ENCODE assay signal across 8 cellular contexts in genomic region chr10:112471878-112472487, GRCh38. TPM values are rescaled to one million over a fixed set of nuclear protein-coding genes. Genes with fewer than 3 reads are reported as not detected.
DNase-seq lines count a peak whose midpoint lies in the region; ATAC-seq and TF ChIP-seq lines count a peak whose summit lies in the region.
"Had no signal": no experiment of that assay in that cellular context is flagged by ENCODE, and none has a peak within 500 bp of the region (broad histone marks: within the 10 kb centered on the region; RNA-seq: fewer than 3 reads in every experiment).

No MANE protein-coding gene starts in this region.

- H3K4me3 Mint-ChIP-seq in neural crest cell = no peak overlapping the region
- H3K4me3 Mint-ChIP-seq: activated T-cell treated with anti-CD3 and anti-CD28 coated beads, Interleukin-2, amount 50 U/mL, for 4 hours had no signal

- H3K9me3 Mint-ChIP-seq in neural crest cell = no peaks in the 10 kb centered on the region
- H3K9me3 Mint-ChIP-seq: activated T-cell treated with anti-CD3 and anti-CD28 coated beads, Interleukin-2, amount 50 U/mL, for 4 hours had no signal

- H3K4me1 Mint-ChIP-seq in neural crest cell = peaks cover 13% of the 10 kb centered on the region

- DNase-seq in G401 (ENCODE audit: low spot score) (peak; percentile 64), KBM-7 (peak; percentile 60), SKM-1 (lab: John Stamatoyannopoulos, UW; ENCODE audit: unreplicated experiment) (peak; percentile 50), fibroblast of gingiva (ENCODE audit: low read depth) (peak; percentile 48), neural crest cell (ENCODE audit: low read depth, low spot score) (no peak)
- DNase-seq: activated T-cell treated with anti-CD3 and anti-CD28 coated beads, Interleukin-2, amount 50 U/mL, for 4 hours had no signal

- no peak overlapping the region for H3K27ac Mint-ChIP-seq in neural crest cell (ENCODE audit: unreplicated experiment)

- in situ Hi-C loops in G401 (cut with HindIII; ENCODE audit: low sequenced_read_pairs) (no loop called here), KBM-7 (cut with MboI; ENCODE audit: low pct_unique_long_range_greater_than_20kb, low sequenced_read_pairs) (no loop called here)

- H3K27me3 Mint-ChIP-seq in neural crest cell (ENCODE audit: low read depth) = no peaks in the 10 kb centered on the region

- TF ChIP-seq CTCF in neural crest cell (conservative IDR thresholded peaks at IDR 0.05) = peak; percentile 83

- peak; percentile 71 for ATAC-seq in GM21423 (IDR thresholded peaks at IDR 0.05; ENCODE audit: unreplicated experiment)
- no peak for ATAC-seq in HG02870 (IDR thresholded peaks at IDR 0.05; ENCODE audit: unreplicated experiment)

- H3K36me3 Mint-ChIP-seq in neural crest cell (ENCODE audit: low read depth) = no peaks in the 10 kb centered on the region

RNA-seq across cellular contexts. Expression of gene VTI1A, which starts 25.0 kb away (rescaled TPM):
- 22.7 and 30.5 TPM in 2 replicates for total RNA-seq in G401 (2014; rRNA removed; shearing (Covaris generic))
- total RNA-seq in neural crest cell = 30.4 and 34.2 TPM in 2 replicates

RNA-seq across cellular contexts. Expression of gene ZDHHC6, which starts 25.3 kb away (rescaled TPM):
- 18.3 and 23.3 TPM in 2 replicates for total RNA-seq in G401 (2014; rRNA removed; shearing (Covaris generic))
- total RNA-seq in neural crest cell = 45.0 and 45.5 TPM in 2 replicates
